In genomic region chr18:36143391-36143790, GRCh38 we compare ENCODE assay signal across 1 cellular context.
TF ChIP-seq lines count a peak whose summit lies in the region.

No MANE protein-coding gene starts in this region.

TF ChIP-seq in HepG2, 621 proteins besides CTCF, POLR2A, EP300 and RAD21:
- TF ChIP-seq THAP11 (CRISPR knock-in tag; IDR thresholded peaks at IDR 0.05) (no peak), ZNF121 (CRISPR knock-in tag; IDR thresholded peaks at IDR 0.05) (0 out of 2 replicates have a peak, but pooled peaks have one; percentile 42)
